ENCODE assay signal across 8 cellular contexts in genomic region chr11:118531597-118532084, GRCh38. TPM values are rescaled to one million over a fixed set of nuclear protein-coding genes. Genes with fewer than 3 reads are reported as not detected.
DNase-seq lines count a peak whose midpoint lies in the region; ATAC-seq and TF ChIP-seq lines count a peak whose summit lies in the region.

No MANE protein-coding gene starts in this region.

- TF ChIP-seq RAD21 in SK-N-SH (IDR thresholded peaks at IDR 0.05; ENCODE audit: low read length) = no peak

- peak overlapping the region; percentile 95 for H3K4me2 ChIP-seq in SK-N-SH

- no peaks in the 10 kb centered on the region for H4K20me1 ChIP-seq in SK-N-SH (ENCODE audit: insufficient read depth)

- CTCF ChIA-PET in SK-N-SH (lab: Yijun Ruan, JAX) = interaction anchor here (1.6 kb wide), 1 partner anchor 333 kb away, joined by 3 read pairs; no protein-coding TSS in a partner anchor

- POLR2A ChIA-PET in SK-N-SH (lab: Yijun Ruan, JAX) = no interaction called here

- H3K9ac ChIP-seq in ES-I3 (ENCODE audit: low read depth, low read length) (peak overlapping the region; percentile 59), SK-N-SH (peak overlapping the region; percentile 69; the same call in 1 of the 2 replicates)

- H3K4me1 ChIP-seq in ES-I3 (ENCODE audit: insufficient read depth, low read length) (peaks cover 9% of the 10 kb centered on the region), SK-N-SH (ENCODE audit: control insufficient read depth in 1 of 2, insufficient read depth in 2 of 2, low read depth in 1 of 2, low read length in 1 of 2) (peaks cover 4 to 18% of the 10 kb centered on the region in 2 experiments; a peak in 3 of 4 replicates), foreskin keratinocyte (peaks cover 5% of the 10 kb centered on the region)

- peak overlapping the region; percentile 74 to 85 for H3K4me3 ChIP-seq in SK-N-SH (ENCODE audit: low read depth in 2 of 2, low read length in 1 of 2)

- no peak for TF ChIP-seq EP300 in SK-N-SH (IDR thresholded peaks at IDR 0.05; ENCODE audit: borderline replicate concordance in 1 of 2, low read depth in 1 of 2, low read length in 1 of 2)

- ATAC-seq in foreskin keratinocyte (peak; percentile 37), GM18861 (IDR thresholded peaks at IDR 0.05; ENCODE audit: unreplicated experiment) (no peak), GM18909 (IDR thresholded peaks at IDR 0.05; ENCODE audit: poor library complexity, unreplicated experiment) (no peak)

- H2AFZ ChIP-seq in SK-N-SH (ENCODE audit: low read depth) = peak overlapping the region; percentile 92; the same call in 1 of the 2 replicates

- no peak for TF ChIP-seq CTCF in SK-N-SH (IDR thresholded peaks at IDR 0.05)
- TF ChIP-seq CTCF in foreskin keratinocyte (conservative IDR thresholded peaks at IDR 0.05) = no peak

- no peaks in the 10 kb centered on the region; the same call in 1 of the 2 replicates for H3K79me2 ChIP-seq in SK-N-SH (ENCODE audit: insufficient read depth)

- 38% methylated on average over 7 of the region's 12 CpGs for WGBS in SK-N-SH (ENCODE audit: low lambda C conversion rate)

- H3K36me3 ChIP-seq in ES-I3 (ENCODE audit: insufficient read depth, low read length) (no peaks in the 10 kb centered on the region), SK-N-SH (replicated peaks in 1 of 2; ENCODE audit: control insufficient read depth in 1 of 2, insufficient read depth in 2 of 2, low read length in 1 of 2) (peaks cover 0 to 22% of the 10 kb centered on the region in 2 experiments)

- DNase-seq in SK-N-SH = peak; percentile 69
- no peak for DNase-seq in foreskin keratinocyte
- peak; percentile 27 for DNase-seq in putamen (ENCODE audit: low spot score)
- no peak for DNase-seq in GM03348 (ENCODE audit: low spot score)
- DNase-seq in GM19238 (ENCODE audit: insufficient read length, low spot score) = no peak

- H3K9me3 ChIP-seq in ES-I3 (ENCODE audit: control insufficient read depth, insufficient read depth, low read length) = no peaks in the 10 kb centered on the region
- H3K9me3 ChIP-seq in SK-N-SH = no peaks in the 10 kb centered on the region

- H3K27ac ChIP-seq in SK-N-SH (ENCODE audit: low read depth in 2 of 2, low read length in 1 of 2) (peak overlapping the region in 1 of 2 experiments; percentile 78; a peak in 1 of 4 replicates), foreskin keratinocyte (no peak overlapping the region)

- H3F3A ChIP-seq in SK-N-SH (replicated peaks; ENCODE audit: insufficient read depth) = peaks cover 5% of the 10 kb centered on the region

- H3K27me3 ChIP-seq in SK-N-SH (ENCODE audit: insufficient read depth) (no peaks in the 10 kb centered on the region), foreskin keratinocyte (no peaks in the 10 kb centered on the region)

- no peaks in the 10 kb centered on the region for H3K9me2 ChIP-seq in SK-N-SH

TF ChIP-seq in SK-N-SH, 30 proteins besides CTCF, POLR2A, EP300 and RAD21:
- no peak for TF ChIP-seq PBX3 (IDR thresholded peaks at IDR 0.05)
- no peak for TF ChIP-seq SMC3 (IDR thresholded peaks at IDR 0.05; ENCODE audit: low read depth, low read length)
- TF ChIP-seq POLR2AphosphoS5 (IDR thresholded peaks at IDR 0.05; ENCODE audit: low read depth, low read length) = no peak
- TF ChIP-seq YY1 (IDR thresholded peaks at IDR 0.05; ENCODE audit: low read depth) = no peak
- TF ChIP-seq RCOR1 (IDR thresholded peaks at IDR 0.05; ENCODE audit: low read length) = no peak
- TF ChIP-seq MXI1 (IDR thresholded peaks at IDR 0.05; ENCODE audit: low read depth, low read length) = no peak
- no peak for TF ChIP-seq ZBTB33 (IDR thresholded peaks at IDR 0.05; ENCODE audit: borderline replicate concordance, low read depth)
- no peak for TF ChIP-seq FOXJ3 (CRISPR knock-in tag; IDR thresholded peaks at IDR 0.05)
- no peak for TF ChIP-seq MAX (IDR thresholded peaks at IDR 0.05; ENCODE audit: low read depth)
- TF ChIP-seq EZH2phosphoT487 (IDR thresholded peaks at IDR 0.05; ENCODE audit: borderline replicate concordance, low read depth) = no peak
- no peak for TF ChIP-seq CHD2 (IDR thresholded peaks at IDR 0.05; ENCODE audit: low read length, partially characterized antibody)
- TF ChIP-seq TEAD4 (IDR thresholded peaks at IDR 0.05; ENCODE audit: borderline replicate concordance, insufficient read depth) = no peak
- no peak for TF ChIP-seq TAF1 (IDR thresholded peaks at IDR 0.05; ENCODE audit: borderline replicate concordance, low read depth, low read length)
- TF ChIP-seq NFIC (IDR thresholded peaks at IDR 0.05; ENCODE audit: borderline replicate concordance) = no peak
- TF ChIP-seq USF1 (IDR thresholded peaks at IDR 0.05; ENCODE audit: borderline replicate concordance, low read depth) = no peak
- no peak for TF ChIP-seq TCF12 (IDR thresholded peaks at IDR 0.05)

RNA-seq across cellular contexts. Expression of gene TMEM25, which starts 0.6 kb away (rescaled TPM):
- polyA plus RNA-seq in SK-N-SH (2012; rRNA removed) (30.0 and 31.0 TPM in 2 replicates), foreskin keratinocyte (17.3 and 22.1 TPM in 2 replicates)
- polyA plus RNA-seq in SK-N-SH (2012; cell fraction: cytosol; rRNA removed) = 14.4 and 22.3 TPM in 2 replicates
- 79.0 and 84.7 TPM in 2 replicates for polyA plus RNA-seq in SK-N-SH (2012; cell fraction: nucleus; rRNA removed)
- total RNA-seq in foreskin keratinocyte = 23.1 and 25.7 TPM in 2 replicates

RNA-seq across cellular contexts. Expression of gene TTC36, which starts 4.4 kb away (rescaled TPM):
- polyA plus RNA-seq in SK-N-SH (2012; rRNA removed) = 0.18 and 0.29 TPM in 2 replicates
- polyA plus RNA-seq in SK-N-SH (2012; cell fraction: cytosol; rRNA removed) = 0.05 and 0.12 TPM in 2 replicates
- 1.0 and 1.9 TPM in 2 replicates for polyA plus RNA-seq in SK-N-SH (2012; cell fraction: nucleus; rRNA removed)
- total RNA-seq in foreskin keratinocyte = not detected in 2 replicates
- not detected in 2 replicates for polyA plus RNA-seq in foreskin keratinocyte

RNA-seq across cellular contexts. Expression of gene IFT46, which starts 34.1 kb away (rescaled TPM):
- polyA plus RNA-seq in SK-N-SH (2012; rRNA removed) = 23.4 and 30.8 TPM in 2 replicates
- polyA plus RNA-seq in SK-N-SH (2012; cell fraction: cytosol; rRNA removed) = 29.0 and 29.7 TPM in 2 replicates
- 25.3 and 30.0 TPM in 2 replicates for polyA plus RNA-seq in SK-N-SH (2012; cell fraction: nucleus; rRNA removed)
- total RNA-seq in foreskin keratinocyte = 31.7 and 33.7 TPM in 2 replicates
- polyA plus RNA-seq in foreskin keratinocyte = 29.6 and 31.4 TPM in 2 replicates

RNA-seq across cellular contexts. Expression of gene ARCN1, which starts 40.6 kb away (rescaled TPM):
- polyA plus RNA-seq in SK-N-SH (2012; rRNA removed) = 128 and 162 TPM in 2 replicates
- 169 and 180 TPM in 2 replicates for polyA plus RNA-seq in SK-N-SH (2012; cell fraction: cytosol; rRNA removed)
- 42.1 and 91.4 TPM in 2 replicates for polyA plus RNA-seq in SK-N-SH (2012; cell fraction: nucleus; rRNA removed)
- 125 and 143 TPM in 2 replicates for total RNA-seq in foreskin keratinocyte
- polyA plus RNA-seq in foreskin keratinocyte = 100 and 102 TPM in 2 replicates

Comparison
In these comparisons a context has a peak if more than half of its experiments do, and no peak if none do; other contexts are left out.
1. DNase-seq: peak in SK-N-SH (single experiment) and putamen (single experiment); none in foreskin keratinocyte (0 of 2), GM03348 (single experiment) and GM19238 (single experiment).